In the genomic region with DNA sequence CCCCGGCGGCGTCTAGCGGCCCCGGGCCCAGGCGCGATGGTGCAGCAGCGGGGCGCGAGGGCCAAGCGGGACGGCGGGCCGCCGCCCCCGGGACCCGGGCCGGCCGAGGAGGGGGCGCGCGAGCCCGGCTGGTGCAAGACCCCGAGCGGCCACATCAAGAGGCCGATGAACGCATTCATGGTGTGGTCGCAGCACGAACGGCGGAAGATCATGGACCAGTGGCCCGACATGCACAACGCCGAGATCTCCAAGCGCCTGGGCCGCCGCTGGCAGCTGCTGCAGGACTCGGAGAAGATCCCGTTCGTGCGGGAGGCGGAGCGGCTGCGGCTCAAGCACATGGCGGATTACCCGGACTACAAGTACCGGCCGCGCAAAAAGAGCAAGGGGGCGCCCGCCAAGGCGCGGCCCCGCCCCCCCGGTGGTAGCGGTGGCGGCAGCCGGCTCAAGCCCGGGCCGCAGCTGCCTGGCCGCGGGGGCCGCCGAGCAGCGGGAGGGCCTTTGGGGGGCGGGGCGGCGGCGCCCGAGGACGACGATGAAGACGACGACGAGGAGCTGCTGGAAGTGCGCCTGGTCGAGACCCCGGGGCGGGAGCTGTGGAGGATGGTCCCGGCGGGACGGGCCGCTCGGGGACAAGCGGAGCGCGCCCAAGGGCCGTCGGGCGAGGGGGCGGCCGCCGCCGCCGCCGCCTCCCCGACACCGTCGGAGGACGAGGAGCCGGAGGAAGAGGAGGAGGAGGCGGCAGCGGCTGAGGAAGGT, we compare ENCODE assay signal across 8 cellular contexts. TPM values are rescaled to one million over a fixed set of nuclear protein-coding genes. Genes with fewer than 3 reads are reported as not detected.
DNase-seq lines count a peak whose midpoint lies in the region; ATAC-seq and TF ChIP-seq lines count a peak whose summit lies in the region.

No MANE protein-coding gene starts in this region.

- H3K4me2 ChIP-seq in Loucy (ENCODE audit: low read depth, low read length, poor library complexity, severe bottlenecking) (peak overlapping the region; percentile 66), mammary epithelial cell (ENCODE audit: insufficient read depth, low read depth, low read length) (peak overlapping the region; percentile 99)

- peak; percentile 57 for DNase-seq in AG08396 (ENCODE audit: low spot score)
- peak; percentile 67 for DNase-seq in T-helper 2 cell treated with Interferon-gamma antibody and Interleukin-4, amounts not matched to agents 5 μg/mL and 100 μg/mL, for 36 hours (ENCODE audit: low spot score)
- peak; percentile 30 for DNase-seq in mammary epithelial cell
- DNase-seq in iPS-NIHi11 (ENCODE audit: low spot score): peak; percentile 46
- DNase-seq in gastrocnemius medialis: peak in 1 of 2 donors; percentile 37
- DNase-seq in foreskin melanocyte: no peak

- peak overlapping the region; percentile 82 for H3K27ac Mint-ChIP-seq in T-helper 2 cell treated with Interferon-gamma antibody and Interleukin-4, amounts not matched to agents 5 μg/mL and 100 μg/mL, for 36 hours

- H2AFZ ChIP-seq in Loucy (ENCODE audit: low read length) (peak overlapping the region; percentile 25; the same call in 1 of the 2 replicates), mammary epithelial cell (ENCODE audit: low read depth, low read length) (peak overlapping the region; percentile 85)

- H3K4me1 ChIP-seq in Loucy (ENCODE audit: insufficient read depth, low read length, poor library complexity, severe bottlenecking) (peaks cover 49% of the 10 kb centered on the region), mammary epithelial cell (ENCODE audit: insufficient read depth, low read length) (peaks cover 26% of the 10 kb centered on the region), gastrocnemius medialis (peaks cover 5% of the 10 kb centered on the region in 2 donors)

- no peaks in the 10 kb centered on the region for H3K9me3 Mint-ChIP-seq in T-helper 2 cell treated with Interferon-gamma antibody and Interleukin-4, amounts not matched to agents 5 μg/mL and 100 μg/mL, for 36 hours

- dilution Hi-C loops in mammary epithelial cell (cut with HindIII; ENCODE audit: low sequenced_read_pairs): no loop called here

- WGBS in mammary epithelial cell (ENCODE audit: low coverage, missing lambda C conversion rate): 0% methylated on average over 10 of the region's 103 CpGs

- H3K27me3 ChIP-seq in Loucy (ENCODE audit: insufficient read depth, low read length, poor library complexity, severe bottlenecking) (no peaks in the 10 kb centered on the region), mammary epithelial cell (ENCODE audit: insufficient read depth, low read length) (no peaks in the 10 kb centered on the region), gastrocnemius medialis (peaks cover 0 to 7% (median 2%) of the 10 kb centered on the region in 3 donors)

- no peak for ATAC-seq in gastrocnemius medialis

- H3K9me3 ChIP-seq in Loucy (ENCODE audit: insufficient read depth, low read depth, low read length) (no peaks in the 10 kb centered on the region), mammary epithelial cell (replicated peaks; ENCODE audit: insufficient read depth, low read length) (no peaks in the 10 kb centered on the region), gastrocnemius medialis (no peaks in the 10 kb centered on the region)

- CTCF ChIA-PET in mammary epithelial cell (lab: Charles Lee; ENCODE audit: low non-redundant PET): no interaction called here

- peak; percentile 8 for TF ChIP-seq POLR2A in GM18951 (IDR thresholded peaks at IDR 0.05; ENCODE audit: extremely low read depth, insufficient read depth, insufficient read length)
- no peak for TF ChIP-seq POLR2A in gastrocnemius medialis (IDR thresholded peaks at IDR 0.05)

- peaks cover 36% of the 10 kb centered on the region for H4K20me1 ChIP-seq in Loucy (ENCODE audit: insufficient read depth, low read length, poor library complexity, severe bottlenecking)
- H4K20me1 ChIP-seq in mammary epithelial cell (ENCODE audit: insufficient read depth, low read length): no peaks in the 10 kb centered on the region

- H3K4me3 ChIP-seq in Loucy (ENCODE audit: low read length, poor library complexity, severe bottlenecking) (peak overlapping the region; percentile 85), mammary epithelial cell (replicated peaks in 1 of 3; ENCODE audit: insufficient read depth in 1 of 3, low read depth in 2 of 3, low read length in 3 of 3) (peak overlapping the region; percentile 54 to 76 (median 63)), gastrocnemius medialis (peak overlapping the region; percentile 50 to 71 (median 57))

- in situ Hi-C loops in GM18951 (cut with MboI; ENCODE audit: low sequenced_read_pairs, unreplicated experiment) (no loop called here), mammary epithelial cell (cut with MboI; ENCODE audit: low sequenced_read_pairs in 2 of 2) (no loop called here), gastrocnemius medialis (cut with MboI; ENCODE audit: low sequenced_read_pairs in 4 of 4) (no loop called here)

- H3K9ac ChIP-seq in Loucy (ENCODE audit: low read depth, low read length, poor library complexity, severe bottlenecking) (peak overlapping the region; percentile 94), mammary epithelial cell (ENCODE audit: insufficient read depth, low read length) (no peak overlapping the region)

- peaks cover 45% of the 10 kb centered on the region for H3K79me2 ChIP-seq in Loucy (ENCODE audit: insufficient read depth, low read length)
- H3K79me2 ChIP-seq in mammary epithelial cell (ENCODE audit: insufficient read depth, low read length): no peaks in the 10 kb centered on the region

- H3K9me2 ChIP-seq in Loucy (replicated peaks; ENCODE audit: low read depth, low read length): no peaks in the 10 kb centered on the region

- BruUV-seq in mammary epithelial cell (replicated peaks; lab: Mats Ljungman, UMichigan): no TSS peak

- intact Hi-C loops in mammary epithelial cell (cut with micrococcal nuclease): no loop called here
- intact Hi-C loops in gastrocnemius medialis (cut with DNase I; ENCODE audit: low total_unique reads): loop anchor here (5.0 to 10.0 kb wide), 2 partner anchors 119 to 799 kb away; no protein-coding TSS in a partner anchor

- H3K36me3 ChIP-seq in Loucy (ENCODE audit: insufficient read depth, low read length): no peaks in the 10 kb centered on the region
- no peaks in the 10 kb centered on the region for H3K36me3 ChIP-seq in mammary epithelial cell (ENCODE audit: insufficient read depth, low read length)
- no peaks in the 10 kb centered on the region for H3K36me3 ChIP-seq in gastrocnemius medialis

- H3K4me1 Mint-ChIP-seq in T-helper 2 cell treated with Interferon-gamma antibody and Interleukin-4, amounts not matched to agents 5 μg/mL and 100 μg/mL, for 36 hours (ENCODE audit: low read depth): peaks cover 22% of the 10 kb centered on the region

- H3K27ac ChIP-seq in mammary epithelial cell (ENCODE audit: insufficient read depth, low read depth, low read length): no peak overlapping the region
- H3K27ac ChIP-seq in gastrocnemius medialis: peak overlapping the region; percentile 28 to 93 (median 72)

- peaks cover 1% of the 10 kb centered on the region for H3K36me3 Mint-ChIP-seq in T-helper 2 cell treated with Interferon-gamma antibody and Interleukin-4, amounts not matched to agents 5 μg/mL and 100 μg/mL, for 36 hours (ENCODE audit: low read depth)

- H3K27me3 Mint-ChIP-seq in T-helper 2 cell treated with Interferon-gamma antibody and Interleukin-4, amounts not matched to agents 5 μg/mL and 100 μg/mL, for 36 hours (ENCODE audit: low read depth): no peaks in the 10 kb centered on the region

- TF ChIP-seq CTCF in Loucy (conservative IDR thresholded peaks at IDR 0.05; ENCODE audit: low read length): no peak
- no peak for TF ChIP-seq CTCF in mammary epithelial cell (conservative IDR thresholded peaks at IDR 0.05 in 1 of 2, IDR thresholded peaks at IDR 0.05 in 1 of 2; ENCODE audit: extremely low read depth in 1 of 2, insufficient read depth in 1 of 2, low read depth in 1 of 2, low read length in 2 of 2)
- no peak for TF ChIP-seq CTCF in gastrocnemius medialis (IDR thresholded peaks at IDR 0.05 in 4 of 5, conservative IDR thresholded peaks at IDR 0.05 in 1 of 5)

- H3K4me3 Mint-ChIP-seq in T-helper 2 cell treated with Interferon-gamma antibody and Interleukin-4, amounts not matched to agents 5 μg/mL and 100 μg/mL, for 36 hours: peak overlapping the region; percentile 83

- peaks cover 10% of the 10 kb centered on the region for H3F3A ChIP-seq in Loucy (ENCODE audit: low read depth)

RNA-seq across cellular contexts. Expression of gene SOX12, which starts 0.7 kb away (rescaled TPM):
- total RNA-seq in mammary epithelial cell (1 to 10 TPM; 3.7 to 6.2 TPM), gastrocnemius medialis (1 to 10 TPM in 1 of 4 donors, under 1 TPM in 3; 0.15 to 1.4 (median 0.65) TPM)
- polyA plus RNA-seq in mammary epithelial cell: 2.0 TPM
- 1.3 TPM for polyA minus RNA-seq in mammary epithelial cell

RNA-seq across cellular contexts. Expression of gene NRSN2, which starts 20.8 kb away (rescaled TPM):
- total RNA-seq in mammary epithelial cell (10 to 100 TPM; 16.9 to 48.3 TPM), gastrocnemius medialis (1 to 10 TPM; 1.3 to 4.7 (median 2.2) TPM)
- 26.7 TPM for polyA plus RNA-seq in mammary epithelial cell
- 13.6 TPM for polyA minus RNA-seq in mammary epithelial cell

RNA-seq across cellular contexts. Expression of gene ZCCHC3, which starts 28.7 kb away (rescaled TPM):
- total RNA-seq in mammary epithelial cell: 10 to 100 TPM in 1 of 2 donors, 1 to 10 TPM in 1; 9.2 to 11.5 TPM
- polyA plus RNA-seq in mammary epithelial cell: 6.6 TPM
- polyA minus RNA-seq in mammary epithelial cell: 9.7 TPM
- 1 to 10 TPM; 6.7 to 9.4 (median 7.9) TPM for total RNA-seq in gastrocnemius medialis

RNA-seq across cellular contexts. Expression of gene C20orf96, which starts 35.5 kb away (rescaled TPM):
- 1 to 10 TPM in 1 of 2 donors, under 1 TPM in 1; 0.83 to 2.7 TPM for total RNA-seq in mammary epithelial cell
- 2.3 TPM for polyA plus RNA-seq in mammary epithelial cell
- polyA minus RNA-seq in mammary epithelial cell: not detected
- total RNA-seq in gastrocnemius medialis: 1 to 10 TPM in 1 of 4 donors, under 1 TPM in 2, not detected in 1; 0.19 to 1.5 (median 0.58) TPM

RNA-seq across cellular contexts. Expression of gene TRIB3, which starts 54.5 kb away (rescaled TPM):
- total RNA-seq in mammary epithelial cell: 100 to 1,000 TPM; 238 to 248 TPM
- polyA plus RNA-seq in mammary epithelial cell: 117 TPM
- polyA minus RNA-seq in mammary epithelial cell: 43.1 TPM
- 1 to 10 TPM in 2 of 4 donors, under 1 TPM in 1, not detected in 1; 0.58 to 3.0 (median 2.4) TPM for total RNA-seq in gastrocnemius medialis
